In the genomic region with DNA sequence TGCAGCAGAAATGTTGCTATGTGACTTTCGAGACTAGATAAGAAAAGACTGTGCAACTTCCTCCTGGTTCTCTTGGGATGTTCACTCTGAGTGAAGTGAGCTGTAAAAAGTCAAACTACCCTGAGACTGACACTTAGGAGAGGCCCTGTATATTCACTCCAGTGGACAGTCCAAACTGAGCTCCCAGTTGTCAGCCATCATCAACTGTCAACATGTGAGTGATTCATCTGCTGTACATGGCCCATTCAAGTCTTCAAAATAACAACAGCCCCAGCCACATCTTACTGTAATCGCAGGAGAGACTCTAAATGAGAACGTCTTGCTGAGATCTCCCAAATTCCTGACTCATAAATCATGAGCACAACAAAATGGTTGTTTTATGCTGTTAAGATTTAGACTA, we compare ENCODE assay signal across 29 cellular contexts. TPM values are rescaled to one million over a fixed set of nuclear protein-coding genes. Genes with fewer than 3 reads are reported as not detected.
"Had no signal": no experiment of that assay in that cellular context is flagged by ENCODE, and none has a peak within 500 bp of the region (broad histone marks: within the 10 kb centered on the region; RNA-seq: fewer than 3 reads in every experiment).

No MANE protein-coding gene starts in this region.

- H3K4me1 ChIP-seq: esophagus muscularis mucosa, foreskin keratinocyte, gastrocnemius medialis, heart left ventricle had no signal

- H3K27me3 ChIP-seq: brain microvascular endothelial cell, esophagus muscularis mucosa, gastrocnemius medialis, heart left ventricle had no signal

- DNase-seq: activated B cell treated with CpG ODN at 0.5 μM for 24 hours; activated CD4-positive, alpha-beta T cell treated with anti-CD3 and anti-CD28 coated beads for 48 hours; activated CD4-positive, alpha-beta T cell treated with anti-CD3 and anti-CD28 coated beads, Interleukin-2, amount 50 U/mL, for 1 hour; activated CD4-positive, alpha-beta T cell treated with anti-CD3 and anti-CD28 coated beads, Interleukin-2, amount 50 U/mL, for 48 hours; activated CD8-positive, alpha-beta memory T cell treated with anti-CD3 and anti-CD28 coated beads for 24 hours; activated CD8-positive, alpha-beta T cell treated with anti-CD3 and anti-CD28 coated beads for 36 hours; activated effector memory CD4-positive, alpha-beta T cell treated with Interleukin-2 at 50 U/mL for 16 hours; activated gamma-delta T cell treated with Interleukin-2 at 50 U/mL for 16 hours; activated naive CD4-positive, alpha-beta T cell treated with anti-CD3 and anti-CD28 coated beads, Interleukin-2, amount 50 U/mL, for 16 hours; activated naive CD4-positive, alpha-beta T cell treated with Interleukin-2 at 50 U/mL for 16 hours; activated T-cell treated with anti-CD3 and anti-CD28 coated beads, Interleukin-2, amount 50 U/mL, for 4 hours; amniotic stem cell; anterior cingulate cortex; brain microvascular endothelial cell; dorsolateral prefrontal cortex; effector memory CD4-positive, alpha-beta T cell; endodermal cell; erythroblast; gastrocnemius medialis; glutamatergic neuron; heart left ventricle; T-helper 17 cell; T1000; WERI-Rb-1 had no signal

- H3K4me3 ChIP-seq: coronary artery, dorsolateral prefrontal cortex, esophagus muscularis mucosa, gastrocnemius medialis, heart left ventricle had no signal

- H3K9me3 ChIP-seq: gastrocnemius medialis had no signal

- H3K27ac ChIP-seq: brain microvascular endothelial cell, coronary artery, dorsolateral prefrontal cortex, esophagus muscularis mucosa, foreskin keratinocyte, gastrocnemius medialis, heart left ventricle, WERI-Rb-1 had no signal

- ATAC-seq: activated CD4-positive, CD25-positive, alpha-beta regulatory T cell treated with anti-CD3 and anti-CD28 coated beads, Interleukin-2, amount 50 U/mL, for 24 hours; activated CD8-positive, alpha-beta T cell treated with anti-CD3 and anti-CD28 coated beads for 36 hours; activated T-cell treated with anti-CD3 and anti-CD28 coated beads, Interleukin-2, amount 50 U/mL, for 4 hours; activated T-helper 17 cell treated with anti-CD3 and anti-CD28 coated beads, Interleukin-2, amount 50 U/mL, for 72 hours; gastrocnemius medialis; heart left ventricle; T-helper 17 cell had no signal

- H3K36me3 ChIP-seq: brain microvascular endothelial cell, esophagus muscularis mucosa, gastrocnemius medialis, heart left ventricle, WERI-Rb-1 had no signal

RNA-seq across cellular contexts. Expression of gene UNC80, which starts 8.5 kb away (rescaled TPM):
- total RNA-seq: activated B cell treated with CpG ODN at 0.5 μM for 24 hours; activated CD8-positive, alpha-beta T cell treated with anti-CD3 and anti-CD28 coated beads for 36 hours; activated T-helper 17 cell treated with anti-CD3 and anti-CD28 coated beads, Interleukin-2, amount 50 U/mL, for 72 hours; gastrocnemius medialis; T-helper 17 cell had no signal
- polyA plus RNA-seq: foreskin keratinocyte had no signal
